20 cellular contexts compared by ENCODE assay signal in the genomic region with DNA sequence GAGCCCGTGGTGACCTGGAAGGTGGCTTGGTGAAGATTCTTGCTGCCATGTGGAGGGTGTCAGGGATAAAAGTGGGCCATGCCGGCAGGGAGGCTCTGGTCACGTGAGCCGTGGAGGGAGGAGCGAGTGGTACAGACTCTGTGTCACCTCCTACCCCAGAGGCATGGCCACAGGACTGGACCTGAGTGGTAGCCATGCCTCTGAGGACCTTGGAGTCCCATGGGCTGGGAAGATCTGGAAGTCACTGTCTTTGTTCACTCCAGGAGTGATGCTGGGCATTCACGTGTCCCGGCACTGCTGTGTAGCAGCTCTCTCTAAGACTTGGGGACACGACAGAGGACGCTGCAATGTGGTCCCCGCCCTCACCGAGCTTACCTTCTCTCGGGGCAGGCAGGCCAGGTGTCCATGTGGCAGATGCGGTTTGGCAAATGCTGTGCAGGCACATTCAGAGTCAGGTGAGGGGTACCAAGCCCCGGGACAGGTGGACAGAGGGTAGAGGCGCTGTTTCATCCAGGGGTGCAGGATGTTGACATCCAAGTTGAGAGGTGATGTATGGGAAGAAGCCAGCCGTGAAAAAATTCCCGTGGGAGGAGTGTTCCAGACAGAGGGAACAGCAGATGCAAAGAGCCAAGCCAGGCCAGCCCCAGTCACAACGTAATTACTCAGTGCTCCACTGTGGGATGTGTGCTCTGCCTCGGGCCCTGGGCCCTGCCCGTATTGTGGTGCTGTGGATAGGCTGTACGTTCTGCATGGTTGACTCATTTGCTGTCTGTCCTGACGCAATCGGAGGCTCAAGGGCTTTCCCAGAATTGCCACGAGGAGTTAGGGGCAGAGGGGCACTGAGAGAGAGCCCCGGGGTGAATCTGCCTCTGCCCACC.
DNase-seq lines count a peak whose midpoint lies in the region; FAIRE-seq and TF ChIP-seq lines count a peak whose summit lies in the region.
"Had no signal": no experiment of that assay in that cellular context is flagged by ENCODE, and none has a peak within 500 bp of the region (broad histone marks: within the 10 kb centered on the region; RNA-seq: fewer than 3 reads in every experiment).

No MANE protein-coding gene starts in this region.

- H3K9me3 ChIP-seq in kidney (ENCODE audit: control insufficient read depth in 1 of 2, low read length in 2 of 2) (no peaks in the 10 kb centered on the region), spleen (no peaks in the 10 kb centered on the region)
- H3K9me3 ChIP-seq: BE2C had no signal

- H3K27me3 Mint-ChIP-seq in HFFc6 (ENCODE audit: insufficient read depth) = peaks cover 4% of the 10 kb centered on the region; the same call in 1 of the 2 replicates
- H3K27me3 Mint-ChIP-seq: activated B cell treated with CpG ODN at 0.5 μM for 24 hours had no signal

- H3K27ac ChIP-seq in kidney (ENCODE audit: low read depth in 2 of 2, low read length in 2 of 2) = no peak overlapping the region
- no peak overlapping the region for H3K27ac ChIP-seq in spleen
- H3K27ac ChIP-seq in brain microvascular endothelial cell = no peak overlapping the region

- H3K27me3 ChIP-seq in spleen (replicated peaks in 1 of 7) (peaks cover 0 to 3% (median 0%) of the 10 kb centered on the region in 7 donors), brain microvascular endothelial cell (replicated peaks) (no peaks in the 10 kb centered on the region)

- H3K4me3 ChIP-seq in astrocyte of the spinal cord (ENCODE audit: low read depth, low read length) (no peak overlapping the region), kidney (ENCODE audit: low read length in 2 of 2) (no peak overlapping the region), spleen (no peak overlapping the region), brain microvascular endothelial cell (ENCODE audit: low read depth, low read length) (no peak overlapping the region)
- H3K4me3 ChIP-seq: lung had no signal

- no peaks in the 10 kb centered on the region for H3K36me3 ChIP-seq in kidney (ENCODE audit: control insufficient read depth in 1 of 2, insufficient read depth in 2 of 2, low read length in 2 of 2)
- no peaks in the 10 kb centered on the region for H3K36me3 ChIP-seq in spleen
- no peaks in the 10 kb centered on the region for H3K36me3 ChIP-seq in brain microvascular endothelial cell (replicated peaks)
- H3K36me3 ChIP-seq: BE2C had no signal

- H3K4me3 Mint-ChIP-seq in HFFc6 = no peak overlapping the region
- H3K4me3 Mint-ChIP-seq: activated B cell treated with CpG ODN at 0.5 μM for 24 hours; naive thymus-derived CD8-positive, alpha-beta T cell; T-cell had no signal

- in situ Hi-C loops in astrocyte of the spinal cord (cut with HindIII; ENCODE audit: low sequenced_read_pairs) = no loop called here
- in situ Hi-C loops in brain microvascular endothelial cell (cut with HindIII; ENCODE audit: low pct_ligation_motif_present, low sequenced_read_pairs) = no loop called here

- intact Hi-C loops in kidney (cut with DNase I) = no loop called here
- intact Hi-C loops in spleen (cut with DNase I; ENCODE audit: low total_unique reads) = no loop called here

- DNase-seq in HFFc6 (peak; percentile 25), astrocyte of the spinal cord (ENCODE audit: low read depth, low spot score) (peak; percentile 14), kidney (peak; percentile 62), spleen (peak; percentile 67), anterior cingulate cortex (lab: John Stamatoyannopoulos, UW) (no peak), globus pallidus (ENCODE audit: low spot score) (no peak), brain microvascular endothelial cell (no peak)
- DNase-seq: activated B cell treated with CpG ODN at 0.5 μM for 24 hours; BE2C; dermis blood vessel endothelial cell; DMS153; naive thymus-derived CD8-positive, alpha-beta T cell; NCI-H2081 treated with DMSO at 0.1 percent for 48 hours; NCI-H82; retina; stimulated activated CD4-positive, alpha-beta T cell treated with anti-CD3 and anti-CD28 coated beads, Interleukin-1b, Interleukin-23, amount 100 ng/mL, for 48 hours; T-cell had no signal

- H3K27ac Mint-ChIP-seq in HFFc6 = no peak overlapping the region
- H3K27ac Mint-ChIP-seq: activated B cell treated with CpG ODN at 0.5 μM for 24 hours; activated T-helper 2 cell treated with anti-CD3 and anti-CD28 coated beads, Interferon-gamma antibody, Interleukin-2, Interleukin-4, amounts not matched to agents 10 μg/mL and 5 μg/mL and 100 μg/mL, durations not matched to agents 14 hours and 24 hours and 36 hours; naive thymus-derived CD8-positive, alpha-beta T cell; T-cell had no signal

- no peak for TF ChIP-seq CTCF in HFFc6 (IDR thresholded peaks at IDR 0.05)
- TF ChIP-seq CTCF in astrocyte of the spinal cord (IDR thresholded peaks at IDR 0.05; ENCODE audit: low read depth, low read length) = no peak
- no peak for TF ChIP-seq CTCF in kidney (IDR thresholded peaks at IDR 0.05; ENCODE audit: borderline replicate concordance, extremely low read depth, insufficient read depth)
- TF ChIP-seq CTCF in spleen (IDR thresholded peaks at IDR 0.05 in 8 of 11, conservative IDR thresholded peaks at IDR 0.05 in 3 of 11) = no peak
- no peak for TF ChIP-seq CTCF in brain microvascular endothelial cell (IDR thresholded peaks at IDR 0.05; ENCODE audit: low read depth, low read length, missing control alignments)

- H3K4me1 ChIP-seq in kidney (ENCODE audit: control insufficient read depth in 1 of 2, insufficient read depth in 1 of 2, low read depth in 1 of 2, low read length in 2 of 2) (no peaks in the 10 kb centered on the region), spleen (peaks cover 0 to 11% (median 2%) of the 10 kb centered on the region in 6 donors)
- H3K4me1 ChIP-seq: BE2C had no signal

- H3K4me1 Mint-ChIP-seq in HFFc6 (ENCODE audit: low read depth) = peaks cover 9% of the 10 kb centered on the region
- H3K4me1 Mint-ChIP-seq: activated B cell treated with CpG ODN at 0.5 μM for 24 hours; naive thymus-derived CD8-positive, alpha-beta T cell; T-cell had no signal

- TF ChIP-seq POLR2A in spleen (IDR thresholded peaks at IDR 0.05) = no peak

- H3K9ac ChIP-seq in kidney (ENCODE audit: low read length in 2 of 2) = no peak overlapping the region

- FAIRE-seq in kidney (lab: Jason Lieb, UNC) = no peak
- FAIRE-seq: RCC 7860 had no signal

- no peaks in the 10 kb centered on the region for H3K36me3 Mint-ChIP-seq in HFFc6 (ENCODE audit: low read depth)
- H3K36me3 Mint-ChIP-seq: naive thymus-derived CD8-positive, alpha-beta T cell; T-cell had no signal

- WGBS in spleen, 5 donors = 83 to 88% (median 85%) methylated on average over 19 to 25 of the region's 25 CpGs

- H3K9me3 Mint-ChIP-seq in HFFc6 = no peaks in the 10 kb centered on the region; the same call in 1 of the 2 replicates
- H3K9me3 Mint-ChIP-seq: activated B cell treated with CpG ODN at 0.5 μM for 24 hours; activated T-helper 2 cell treated with anti-CD3 and anti-CD28 coated beads, Interferon-gamma antibody, Interleukin-2, Interleukin-4, amounts not matched to agents 10 μg/mL and 5 μg/mL and 100 μg/mL, durations not matched to agents 14 hours and 24 hours and 36 hours; naive thymus-derived CD8-positive, alpha-beta T cell; T-cell had no signal

Comparison
In these comparisons a context has a peak if more than half of its experiments do, and no peak if none do; other contexts are left out.
1. DNase-seq: peak in HFFc6 (single experiment), astrocyte of the spinal cord (single experiment), kidney (single experiment) and spleen (single experiment); none in anterior cingulate cortex (0 of 58), globus pallidus (single experiment) and brain microvascular endothelial cell (single experiment).